25 cellular contexts compared by ENCODE assay signal in the genomic region with DNA sequence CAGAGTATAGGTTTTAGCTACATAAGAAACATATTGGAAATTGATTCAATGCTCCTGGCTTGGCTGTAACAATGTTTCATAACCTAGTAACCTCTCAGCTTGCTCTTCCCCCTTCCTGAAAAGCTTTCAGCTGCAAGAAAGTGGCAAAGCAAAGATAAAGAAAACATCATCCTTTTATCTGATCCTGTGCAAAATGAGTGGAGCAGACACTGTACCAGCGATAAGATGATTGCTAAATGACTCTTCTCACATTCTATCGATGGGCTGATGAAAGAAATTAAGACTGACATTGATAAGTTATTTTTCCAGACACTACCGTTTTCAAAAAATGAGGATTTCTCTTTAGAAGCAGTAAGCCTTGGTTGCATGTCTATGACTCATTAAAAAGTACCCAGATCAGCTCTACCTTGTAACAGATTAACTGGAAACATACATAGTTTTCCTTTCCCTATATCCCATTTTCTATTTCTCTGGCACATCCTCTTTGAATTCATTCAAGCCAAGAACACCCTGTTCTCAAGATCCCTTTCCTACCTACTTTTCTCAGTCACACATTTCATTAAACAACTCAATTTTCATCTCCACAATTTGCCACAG.
DNase-seq lines count a peak whose midpoint lies in the region; ATAC-seq, FAIRE-seq and TF ChIP-seq lines count a peak whose summit lies in the region.
"Had no signal": no experiment of that assay in that cellular context is flagged by ENCODE, and none has a peak within 500 bp of the region (broad histone marks: within the 10 kb centered on the region; RNA-seq: fewer than 3 reads in every experiment).

No MANE protein-coding gene starts in this region.

- in situ Hi-C loops in ACHN (cut with HindIII; ENCODE audit: low pct_ligation_motif_present, low pct_unique_long_range_greater_than_20kb, low sequenced_read_pairs) = no loop called here

- peak; percentile 56 for DNase-seq in ACHN
- DNase-seq in RCC 7860 (ENCODE audit: low spot score) = peak; percentile 69
- no peak for DNase-seq in chondrocyte (ENCODE audit: low spot score)
- DNase-seq in NCI-H2196 (lab: John Stamatoyannopoulos, UW; ENCODE audit: unreplicated experiment) = no peak
- no peak for DNase-seq in NK-92 treated with Interleukin-12 subunit alpha and Interleukin-12 subunit beta, amount 100 ng/mL, for 24 hours (lab: John Stamatoyannopoulos, UW)
- DNase-seq: activated CD4-positive, alpha-beta memory T cell treated with anti-CD3 and anti-CD28 coated beads for 36 hours; activated naive CD4-positive, alpha-beta T cell; activated naive CD8-positive, alpha-beta T cell treated with anti-CD3 and anti-CD28 coated beads, Interleukin-2, amount 50 U/mL, for 24 hours; CD4-positive, CD25-positive, alpha-beta regulatory T cell; heart right ventricle; left lung; NCI-H146; NCI-H2107; NCI-H446; NCI-H82; posterior cingulate gyrus; right cardiac atrium; stimulated activated naive CD4-positive, alpha-beta T cell; upper lobe of left lung had no signal

- peaks cover 8% of the 10 kb centered on the region for H3K9me3 Mint-ChIP-seq in chondrocyte (ENCODE audit: low read depth)
- H3K9me3 Mint-ChIP-seq in nephron = peaks cover 13% of the 10 kb centered on the region
- H3K9me3 Mint-ChIP-seq: activated CD4-positive, alpha-beta memory T cell treated with anti-CD3 and anti-CD28 coated beads for 36 hours had no signal

- H3K27me3 Mint-ChIP-seq in chondrocyte (ENCODE audit: low read depth) = no peaks in the 10 kb centered on the region
- no peaks in the 10 kb centered on the region for H3K27me3 Mint-ChIP-seq in nephron (ENCODE audit: low read depth)
- H3K27me3 Mint-ChIP-seq: activated CD4-positive, alpha-beta memory T cell treated with anti-CD3 and anti-CD28 coated beads for 36 hours; activated naive CD8-positive, alpha-beta T cell treated with anti-CD3 and anti-CD28 coated beads, Interleukin-2, amount 50 U/mL, for 24 hours; CD4-positive, CD25-positive, alpha-beta regulatory T cell; central memory CD8-positive, alpha-beta T cell had no signal

- FAIRE-seq in RCC 7860 (lab: Jason Lieb, UNC) = peak; percentile 93
- FAIRE-seq: TTC549 had no signal

- TF ChIP-seq CTCF in chondrocyte (IDR thresholded peaks at IDR 0.05) (no peak), nephron (IDR thresholded peaks at IDR 0.05; ENCODE audit: unreplicated experiment in 3 of 3) (no peak)

- H3K27ac Mint-ChIP-seq in chondrocyte (ENCODE audit: unreplicated experiment) (peak overlapping the region; percentile 52), nephron (peak overlapping the region in 2 of 3 experiments; percentile 13 to 15)
- H3K27ac Mint-ChIP-seq: activated CD4-positive, alpha-beta memory T cell treated with anti-CD3 and anti-CD28 coated beads for 36 hours; activated naive CD8-positive, alpha-beta T cell treated with anti-CD3 and anti-CD28 coated beads, Interleukin-2, amount 50 U/mL, for 24 hours; CD4-positive, CD25-positive, alpha-beta regulatory T cell had no signal

- ATAC-seq in HG02571 (IDR thresholded peaks at IDR 0.05; ENCODE audit: unreplicated experiment) = no peak
- no peak for ATAC-seq in GM21717 (IDR thresholded peaks at IDR 0.05; ENCODE audit: unreplicated experiment)
- ATAC-seq: activated naive CD8-positive, alpha-beta T cell treated with anti-CD3 and anti-CD28 coated beads, Interleukin-2, amount 50 U/mL, for 24 hours; esophagus mucosa; heart right ventricle; left lung; right cardiac atrium had no signal

- H3K4me1 Mint-ChIP-seq in chondrocyte (ENCODE audit: low read depth) (peaks cover 6% of the 10 kb centered on the region), nephron (peaks cover 13% of the 10 kb centered on the region)
- H3K4me1 Mint-ChIP-seq: activated naive CD8-positive, alpha-beta T cell treated with anti-CD3 and anti-CD28 coated beads, Interleukin-2, amount 50 U/mL, for 24 hours; CD4-positive, CD25-positive, alpha-beta regulatory T cell; central memory CD8-positive, alpha-beta T cell had no signal

- no peaks in the 10 kb centered on the region for H3K36me3 Mint-ChIP-seq in chondrocyte (ENCODE audit: low read depth)
- peaks cover 4% of the 10 kb centered on the region for H3K36me3 Mint-ChIP-seq in nephron (ENCODE audit: low read depth)
- H3K36me3 Mint-ChIP-seq: activated CD4-positive, alpha-beta memory T cell treated with anti-CD3 and anti-CD28 coated beads for 36 hours; CD4-positive, CD25-positive, alpha-beta regulatory T cell had no signal

- no peak overlapping the region for H3K4me3 Mint-ChIP-seq in chondrocyte (ENCODE audit: unreplicated experiment)
- no peak overlapping the region for H3K4me3 Mint-ChIP-seq in nephron
- H3K4me3 Mint-ChIP-seq: activated CD4-positive, alpha-beta memory T cell treated with anti-CD3 and anti-CD28 coated beads for 36 hours; activated naive CD8-positive, alpha-beta T cell treated with anti-CD3 and anti-CD28 coated beads, Interleukin-2, amount 50 U/mL, for 24 hours; CD4-positive, CD25-positive, alpha-beta regulatory T cell; central memory CD8-positive, alpha-beta T cell had no signal

Comparison
In these comparisons a context has a peak if more than half of its experiments do, and no peak if none do; other contexts are left out.
1. DNase-seq: peak in ACHN (single experiment) and RCC 7860 (single experiment); none in chondrocyte (single experiment), NCI-H2196 (single experiment) and NK-92 treated with Interleukin-12 subunit alpha and Interleukin-12 subunit beta, amount 100 ng/mL, for 24 hours (single experiment).